In the genomic region with DNA sequence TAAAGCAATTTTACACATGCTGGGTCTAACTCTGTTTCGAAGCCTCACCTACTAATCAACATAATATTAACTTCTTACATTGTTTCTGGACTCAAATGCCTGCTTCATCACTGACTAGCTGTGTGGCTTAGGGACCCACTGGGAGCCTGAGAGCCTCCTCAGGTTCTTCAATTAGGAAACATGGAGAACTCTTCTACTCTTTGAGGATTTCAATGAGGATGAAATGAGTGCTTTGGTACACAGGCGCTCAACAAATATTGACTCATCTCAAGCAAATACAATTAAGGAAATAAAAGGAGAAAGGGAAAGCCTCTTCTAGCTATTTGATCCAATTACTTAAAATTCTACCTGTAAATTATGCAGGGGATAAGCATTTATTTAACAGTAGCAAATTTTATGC, we compare ENCODE assay signal across 21 cellular contexts.
A peak's percentile ranks its signal among the peaks of the same experiment; 100 is the strongest.
DNase-seq lines count a peak whose midpoint lies in the region; ATAC-seq, FAIRE-seq and TF ChIP-seq lines count a peak whose summit lies in the region.
"Had no signal": no experiment of that assay in that cellular context is flagged by ENCODE, and none has a peak within 500 bp of the region (broad histone marks: within the 10 kb centered on the region; RNA-seq: fewer than 3 reads in every experiment).

No MANE protein-coding gene starts in this region.

- TF ChIP-seq CTCF in LNCaP clone FGC (IDR thresholded peaks at IDR 0.05; ENCODE audit: control insufficient read depth, extremely low read depth, insufficient read depth) = no peak

- H3K36me3 ChIP-seq in CD4-positive, alpha-beta memory T cell (ENCODE audit: insufficient read depth, low read length) = peaks cover 6% of the 10 kb centered on the region
- H3K36me3 ChIP-seq: pancreas, SJSA1 had no signal

- no peaks in the 10 kb centered on the region for H3K9me3 ChIP-seq in CD4-positive, alpha-beta memory T cell (ENCODE audit: control insufficient read depth in 1 of 2, low read length in 2 of 2)
- H3K9me3 ChIP-seq: ascending aorta, pancreas, SJSA1 had no signal

- peaks cover 15 to 24% of the 10 kb centered on the region in 2 donors for H3K36me3 Mint-ChIP-seq in CD4-positive, alpha-beta memory T cell
- peaks cover 0 to 7% (median 0%) of the 10 kb centered on the region in 3 donors for H3K36me3 Mint-ChIP-seq in immature natural killer cell

- no peak for DNase-seq in CD4-positive, alpha-beta memory T cell
- DNase-seq in LNCaP clone FGC (ENCODE audit: low read depth) (no peak), NCI-H345 treated with DMSO at 0.1 percent for 48 hours (lab: John Stamatoyannopoulos, UW; ENCODE audit: unreplicated experiment) (peak; percentile 68), immature natural killer cell (no peak), GM19239 (ENCODE audit: insufficient read length, low spot score) (no peak), H4 (ENCODE audit: low spot score) (no peak), islet precursor cell (no peak)
- DNase-seq: activated effector memory CD4-positive, alpha-beta T cell treated with anti-CD3 and anti-CD28 coated beads, Interleukin-2, amount 50 U/mL, for 16 hours; CD4-positive, CD25-positive, alpha-beta regulatory T cell; endodermal cell; mammary epithelial cell; MV-4-11; NCI-H524 treated with DMSO at 0.1 percent for 48 hours; pancreas; PC-9; stimulated activated naive CD8-positive, alpha-beta T cell treated with anti-CD3 and anti-CD28 coated beads, Interleukin-15, Interleukin-2, amounts not matched to agents 100 U/mL and 50 U/mL, for 24 hours had no signal

- peak overlapping the region in 5 of 8 donors; percentile 40 to 78 (median 74) for H3K4me3 Mint-ChIP-seq in CD4-positive, alpha-beta memory T cell
- no peak overlapping the region for H3K4me3 Mint-ChIP-seq in immature natural killer cell
- H3K4me3 Mint-ChIP-seq: endodermal cell had no signal

- H3K27ac Mint-ChIP-seq in CD4-positive, alpha-beta memory T cell = peak overlapping the region; percentile 22 to 87 (median 74)
- H3K27ac Mint-ChIP-seq in immature natural killer cell = peak overlapping the region in 4 of 6 donors; percentile 3 to 80 (median 36)
- H3K27ac Mint-ChIP-seq: endodermal cell had no signal

- ATAC-seq in GM21528 (IDR thresholded peaks at IDR 0.05; ENCODE audit: low FRiP score, unreplicated experiment) = no peak
- ATAC-seq: K562, sciatic nerve had no signal

- H3K27me3 ChIP-seq in CD4-positive, alpha-beta memory T cell (ENCODE audit: insufficient read depth, low read length) = no peaks in the 10 kb centered on the region
- H3K27me3 ChIP-seq: ascending aorta, pancreas, SJSA1 had no signal

- peaks cover 36% of the 10 kb centered on the region for H3K4me1 ChIP-seq in CD4-positive, alpha-beta memory T cell (ENCODE audit: insufficient read depth, low read length)
- H3K4me1 ChIP-seq: SJSA1 had no signal

- FAIRE-seq in GM19239 (lab: Jason Lieb, UNC) = no peak
- FAIRE-seq: K562, pancreas had no signal

- intact Hi-C loops in CD4-positive, alpha-beta memory T cell (cut with micrococcal nuclease) = no loop called here

- H3K27me3 Mint-ChIP-seq in CD4-positive, alpha-beta memory T cell = no peaks in the 10 kb centered on the region
- H3K27me3 Mint-ChIP-seq in immature natural killer cell (ENCODE audit: low read depth in 3 of 3) = no peaks in the 10 kb centered on the region

- H3K4me1 Mint-ChIP-seq in CD4-positive, alpha-beta memory T cell = peaks cover 40 to 53% (median 48%) of the 10 kb centered on the region in 4 donors
- peaks cover 28 to 37% of the 10 kb centered on the region in 2 donors for H3K4me1 Mint-ChIP-seq in immature natural killer cell

- CTCF ChIA-PET in CD4-positive, alpha-beta memory T cell (lab: Charles Lee; ENCODE audit: partially characterized antibody) = interaction anchor here (1.6 to 2.9 kb wide), 3 partner anchors 12 to 25 kb away, joined by 6 to 12 read pairs (median 8); no protein-coding TSS in a partner anchor

- POLR2A ChIA-PET in CD4-positive, alpha-beta memory T cell (lab: Charles Lee; ENCODE audit: partially characterized antibody) = interaction anchor here (0.8 to 5.8 kb wide), 2 partner anchors 14 to 16 kb away, joined by 3 to 42 read pairs; no protein-coding TSS in a partner anchor

- H3K9me3 Mint-ChIP-seq in CD4-positive, alpha-beta memory T cell = no peaks in the 10 kb centered on the region
- peaks cover 0 to 1% (median 0%) of the 10 kb centered on the region in 6 donors for H3K9me3 Mint-ChIP-seq in immature natural killer cell
- H3K9me3 Mint-ChIP-seq: endodermal cell had no signal

- H3K4me3 ChIP-seq in CD4-positive, alpha-beta memory T cell (ENCODE audit: low read length in 2 of 2) = no peak overlapping the region
- H3K4me3 ChIP-seq in LNCaP clone FGC (ENCODE audit: low read depth, low read length) = peak overlapping the region; percentile 7; the same call in 1 of the 2 replicates
- H3K4me3 ChIP-seq: ascending aorta, K562, pancreas, PC-9, SJSA1 had no signal

- H3K27ac ChIP-seq in CD4-positive, alpha-beta memory T cell (ENCODE audit: low read depth, low read length) = no peak overlapping the region
- H3K27ac ChIP-seq: ascending aorta, pancreas, PC-9, SJSA1 had no signal

Comparison
In these comparisons a context has a peak if more than half of its experiments do, and no peak if none do; other contexts are left out.
1. H3K4me3 Mint-ChIP-seq: peak in CD4-positive, alpha-beta memory T cell (5 of 8); none in immature natural killer cell (0 of 5).